Comparison of ENCODE assay signal across 20 cellular contexts in genomic region chr22:39288135-39288898, GRCh38. TPM values are rescaled to one million over a fixed set of nuclear protein-coding genes. Genes with fewer than 3 reads are reported as not detected.
"Had no signal": no experiment of that assay in that cellular context is flagged by ENCODE, and none has a peak within 500 bp of the region (broad histone marks: within the 10 kb centered on the region; RNA-seq: fewer than 3 reads in every experiment).

No MANE protein-coding gene starts in this region.

- H3K36me3 ChIP-seq: brain microvascular endothelial cell, gastrocnemius medialis had no signal

- H3K9me3 Mint-ChIP-seq: activated CD4-positive, alpha-beta T cell treated with anti-CD3 and anti-CD28 coated beads, Interleukin-2, amount 10 ng/mL, durations not matched to agents 7 days and 5 days; activated T-cell treated with anti-CD3 and anti-CD28 coated beads, Interleukin-2, amount 50 U/mL, for 72 hours; central memory CD8-positive, alpha-beta T cell; mesothelial cell of epicardium; natural killer cell treated with Interleukin-12 subunit alpha and Interleukin-12 subunit beta and Interleukin-15 and Interleukin-18, amount 100 ng/mL, for 72 hours had no signal

- FAIRE-seq: endometrium had no signal

- H3K27ac ChIP-seq: brain microvascular endothelial cell, gastrocnemius medialis had no signal

- H3K27ac Mint-ChIP-seq: activated CD4-positive, alpha-beta T cell treated with anti-CD3 and anti-CD28 coated beads, Interleukin-2, amount 10 ng/mL, durations not matched to agents 7 days and 5 days; activated T-cell treated with anti-CD3 and anti-CD28 coated beads, Interleukin-2, amount 50 U/mL, for 72 hours; natural killer cell treated with Interleukin-12 subunit alpha and Interleukin-12 subunit beta and Interleukin-15 and Interleukin-18, amount 100 ng/mL, for 72 hours had no signal

- H3K9me3 ChIP-seq: gastrocnemius medialis had no signal

- H3K4me3 ChIP-seq: coronary artery, gastrocnemius medialis, lung had no signal

- H3K4me1 Mint-ChIP-seq: activated CD4-positive, alpha-beta T cell treated with anti-CD3 and anti-CD28 coated beads, Interleukin-2, amount 10 ng/mL, durations not matched to agents 7 days and 5 days had no signal

- H3K4me3 Mint-ChIP-seq: activated CD4-positive, alpha-beta T cell treated with anti-CD3 and anti-CD28 coated beads, Interleukin-2, amount 10 ng/mL, durations not matched to agents 7 days and 5 days; activated T-cell treated with anti-CD3 and anti-CD28 coated beads, Interleukin-2, amount 50 U/mL, for 72 hours; central memory CD8-positive, alpha-beta T cell; mesothelial cell of epicardium; natural killer cell treated with Interleukin-12 subunit alpha and Interleukin-12 subunit beta and Interleukin-15 and Interleukin-18, amount 100 ng/mL, for 72 hours had no signal

- H3K27me3 ChIP-seq: brain microvascular endothelial cell, gastrocnemius medialis had no signal

- ATAC-seq: activated CD4-positive, CD25-positive, alpha-beta regulatory T cell treated with anti-CD3 and anti-CD28 coated beads, Interleukin-2, amount 50 U/mL, for 24 hours; activated T-cell treated with anti-CD3 and anti-CD28 coated beads, Interleukin-2, amount 50 U/mL, for 72 hours; gastrocnemius medialis; natural killer cell treated with Interleukin-12 subunit alpha and Interleukin-12 subunit beta and Interleukin-15 and Interleukin-18, amount 100 ng/mL, for 72 hours had no signal

- H3K36me3 Mint-ChIP-seq: mesothelial cell of epicardium had no signal

- DNase-seq: activated CD4-positive, alpha-beta T cell treated with anti-CD3 and anti-CD28 coated beads, Interleukin-2, amount 10 ng/mL, durations not matched to agents 7 days and 5 days; activated CD8-positive, alpha-beta memory T cell treated with anti-CD3 and anti-CD28 coated beads for 24 hours; activated CD8-positive, alpha-beta memory T cell treated with anti-CD3 and anti-CD28 coated beads, Interleukin-2, amount 50 U/mL, for 48 hours; activated effector memory CD4-positive, alpha-beta T cell treated with anti-CD3 and anti-CD28 coated beads, Interleukin-2, amount 50 U/mL, for 16 hours; activated naive CD4-positive, alpha-beta T cell treated with anti-CD3 and anti-CD28 coated beads, Interleukin-2, amount 50 U/mL, for 16 hours; activated T-cell treated with anti-CD3 and anti-CD28 coated beads, Interleukin-2, amount 50 U/mL, for 72 hours; aorta; brain microvascular endothelial cell; gastrocnemius medialis; posterior cingulate gyrus; stimulated activated naive CD4-positive, alpha-beta T cell; T-helper 1 cell; T-helper 9 cell had no signal

RNA-seq across cellular contexts. Expression of gene PDGFB, which starts 43.5 kb away (rescaled TPM):
- total RNA-seq: natural killer cell treated with Interleukin-12 subunit alpha and Interleukin-12 subunit beta and Interleukin-15 and Interleukin-18, amount 100 ng/mL, for 72 hours had no signal
